Comparison of ENCODE assay signal across 8 cellular contexts in the genomic region with DNA sequence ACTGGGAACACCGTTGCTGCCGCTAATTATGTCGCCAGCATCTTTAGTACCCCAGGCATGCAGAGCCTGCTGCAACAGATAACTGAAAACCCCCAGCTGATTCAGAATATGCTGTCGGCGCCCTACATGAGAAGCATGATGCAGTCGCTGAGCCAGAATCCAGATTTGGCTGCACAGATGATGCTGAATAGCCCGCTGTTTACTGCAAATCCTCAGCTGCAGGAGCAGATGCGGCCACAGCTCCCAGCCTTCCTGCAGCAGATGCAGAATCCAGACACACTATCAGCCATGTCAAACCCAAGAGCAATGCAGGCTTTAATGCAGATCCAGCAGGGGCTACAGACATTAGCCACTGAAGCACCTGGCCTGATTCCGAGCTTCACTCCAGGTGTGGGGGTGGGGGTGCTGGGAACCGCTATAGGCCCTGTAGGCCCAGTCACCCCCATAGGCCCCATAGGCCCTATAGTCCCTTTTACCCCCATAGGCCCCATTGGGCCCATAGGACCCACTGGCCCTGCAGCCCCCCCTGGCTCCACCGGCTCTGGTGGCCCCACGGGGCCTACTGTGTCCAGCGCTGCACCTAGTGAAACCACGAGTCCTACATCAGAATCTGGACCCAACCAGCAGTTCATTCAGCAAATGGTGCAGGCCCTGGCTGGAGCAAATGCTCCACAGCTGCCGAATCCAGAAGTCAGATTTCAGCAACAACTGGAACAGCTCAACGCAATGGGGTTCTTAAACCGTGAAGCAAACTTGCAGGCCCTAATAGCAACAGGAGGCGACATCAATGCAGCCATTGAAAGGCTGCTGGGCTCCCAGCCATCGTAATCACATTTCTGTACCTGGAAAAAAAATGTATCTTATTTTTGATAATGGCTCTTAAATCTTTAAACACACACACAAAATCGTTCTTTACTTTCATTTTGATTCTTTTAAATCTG. TPM values are rescaled to one million over a fixed set of nuclear protein-coding genes. Genes with fewer than 3 reads are reported as not detected.
DNase-seq lines count a peak whose midpoint lies in the region; ATAC-seq and TF ChIP-seq lines count a peak whose summit lies in the region.

No MANE protein-coding gene starts in this region.

- peak overlapping the region; percentile 63 to 79 (median 72) for H3K4me3 ChIP-seq in BLaER1 treated with 17β-estradiol and CSF1 and Interleukin-3, amounts not matched to agents 10 nM and 100 nM
- H3K4me3 ChIP-seq in HFF-Myc (replicated peaks; ENCODE audit: low read depth, low read length) (peak overlapping the region; percentile 73), iPS-18c (ENCODE audit: insufficient read depth, low read depth, low read length) (peak overlapping the region; percentile 70), skin epidermis (peak overlapping the region; percentile 41 to 75 (median 61))

- peaks cover 25 to 57% (median 44%) of the 10 kb centered on the region in 11 experiments; a peak in 21 of 22 replicates for H4K20me1 ChIP-seq in BLaER1 treated with 17β-estradiol and CSF1 and Interleukin-3, amounts not matched to agents 10 nM and 100 nM

- no peak for ATAC-seq in GM21526 (IDR thresholded peaks at IDR 0.05; ENCODE audit: low FRiP score, unreplicated experiment)

- H3K36me3 Mint-ChIP-seq in activated T-helper 2 cell treated with anti-CD3 and anti-CD28 coated beads, Interferon-gamma antibody, Interleukin-2, Interleukin-4, amounts not matched to agents 10 μg/mL and 5 μg/mL and 100 μg/mL, durations not matched to agents 14 hours and 24 hours and 36 hours (ENCODE audit: low read depth), result peaks cover 31% of the 10 kb centered on the region

- peaks cover 0 to 17% (median 0%) of the 10 kb centered on the region in 11 experiments; a peak in 8 of 22 replicates for H3K36me3 ChIP-seq in BLaER1 treated with 17β-estradiol and CSF1 and Interleukin-3, amounts not matched to agents 10 nM and 100 nM

- peaks cover 39 to 85% (median 69%) of the 10 kb centered on the region in 11 experiments for H3K27me3 ChIP-seq in BLaER1 treated with 17β-estradiol and CSF1 and Interleukin-3, amounts not matched to agents 10 nM and 100 nM

- peaks cover 2 to 36% (median 13%) of the 10 kb centered on the region in 10 experiments; a peak in 13 of 20 replicates for H3K4me1 ChIP-seq in BLaER1 treated with 17β-estradiol and CSF1 and Interleukin-3, amounts not matched to agents 10 nM and 100 nM

- TF ChIP-seq CTCF in HFF-Myc (IDR thresholded peaks at IDR 0.05; ENCODE audit: low read depth, low read length, missing control alignments), result no peak

- peaks cover 0 to 13% (median 0%) of the 10 kb centered on the region in 11 experiments; a peak in 7 of 22 replicates for H3K9me3 ChIP-seq in BLaER1 treated with 17β-estradiol and CSF1 and Interleukin-3, amounts not matched to agents 10 nM and 100 nM (replicated peaks in 1 of 11)
- peaks cover 2% of the 10 kb centered on the region for H3K9me3 ChIP-seq in iPS-18c (ENCODE audit: control insufficient read depth, insufficient read depth, low read length)

- H3K27ac ChIP-seq in BLaER1 treated with 17β-estradiol and CSF1 and Interleukin-3, amounts not matched to agents 10 nM and 100 nM, result peak overlapping the region in 9 of 11 experiments; percentile 23 to 95 (median 93); a peak in 11 of 22 replicates
- H3K27ac ChIP-seq in skin epidermis, result peak overlapping the region in 15 of 21 experiments; percentile 55 to 99 (median 95)

- peak overlapping the region; percentile 98 for H3K27ac Mint-ChIP-seq in activated T-helper 2 cell treated with anti-CD3 and anti-CD28 coated beads, Interferon-gamma antibody, Interleukin-2, Interleukin-4, amounts not matched to agents 10 μg/mL and 5 μg/mL and 100 μg/mL, durations not matched to agents 14 hours and 24 hours and 36 hours

- H3K4me1 Mint-ChIP-seq in activated T-helper 2 cell treated with anti-CD3 and anti-CD28 coated beads, Interferon-gamma antibody, Interleukin-2, Interleukin-4, amounts not matched to agents 10 μg/mL and 5 μg/mL and 100 μg/mL, durations not matched to agents 14 hours and 24 hours and 36 hours (ENCODE audit: low read depth), result peaks cover 23% of the 10 kb centered on the region

- H3K9me3 Mint-ChIP-seq in activated T-helper 2 cell treated with anti-CD3 and anti-CD28 coated beads, Interferon-gamma antibody, Interleukin-2, Interleukin-4, amounts not matched to agents 10 μg/mL and 5 μg/mL and 100 μg/mL, durations not matched to agents 14 hours and 24 hours and 36 hours, result no peaks in the 10 kb centered on the region

- peak overlapping the region; percentile 93 for H3K4me3 Mint-ChIP-seq in activated T-helper 2 cell treated with anti-CD3 and anti-CD28 coated beads, Interferon-gamma antibody, Interleukin-2, Interleukin-4, amounts not matched to agents 10 μg/mL and 5 μg/mL and 100 μg/mL, durations not matched to agents 14 hours and 24 hours and 36 hours (ENCODE audit: low read depth)

- DNase-seq in HFF-Myc (ENCODE audit: extremely low read depth, low read depth), result no peak
- DNase-seq in activated T-helper 2 cell treated with anti-CD3 and anti-CD28 coated beads, Interferon-gamma antibody, Interleukin-2, Interleukin-4, amounts not matched to agents 10 μg/mL and 5 μg/mL and 100 μg/mL, durations not matched to agents 14 hours and 24 hours and 36 hours (ENCODE audit: low spot score), result no peak
- no peak for DNase-seq in NCI-H1417 treated with DMSO at 0.1 percent for 48 hours (lab: John Stamatoyannopoulos, UW)
- no peak for DNase-seq in T-helper 9 cell

- intact Hi-C loops in activated T-helper 2 cell treated with anti-CD3 and anti-CD28 coated beads, Interferon-gamma antibody, Interleukin-2, Interleukin-4, amounts not matched to agents 10 μg/mL and 5 μg/mL and 100 μg/mL, durations not matched to agents 14 hours and 24 hours and 36 hours (cut with micrococcal nuclease), result loop anchor here (1.0 to 10.0 kb wide), 7 partner anchors 164 to 1027 kb away; a partner anchor contains a TSS

- H3K4me2 ChIP-seq in BLaER1 treated with 17β-estradiol and CSF1 and Interleukin-3, amounts not matched to agents 10 nM and 100 nM, result peak overlapping the region; percentile 86 to 94 (median 90)

- H3K9ac ChIP-seq in BLaER1 treated with 17β-estradiol and CSF1 and Interleukin-3, amounts not matched to agents 10 nM and 100 nM, result peak overlapping the region; percentile 88 to 95 (median 92)

- no peaks in the 10 kb centered on the region for H3K27me3 Mint-ChIP-seq in activated T-helper 2 cell treated with anti-CD3 and anti-CD28 coated beads, Interferon-gamma antibody, Interleukin-2, Interleukin-4, amounts not matched to agents 10 μg/mL and 5 μg/mL and 100 μg/mL, durations not matched to agents 14 hours and 24 hours and 36 hours (ENCODE audit: low read depth)

RNA-seq across cellular contexts. Expression of a gene that starts 1.8 kb away (rescaled TPM):
- total RNA-seq in activated T-helper 2 cell treated with anti-CD3 and anti-CD28 coated beads, Interferon-gamma antibody, Interleukin-2, Interleukin-4, amounts not matched to agents 10 μg/mL and 5 μg/mL and 100 μg/mL, durations not matched to agents 14 hours and 24 hours and 36 hours, result 37.6 and 40.5 TPM in 2 replicates
